ENCODE assay signal across 10 cellular contexts in genomic region chr2:155145758-155146229, GRCh38.
A peak's percentile ranks its signal among the peaks of the same experiment; 100 is the strongest.
DNase-seq lines count a peak whose midpoint lies in the region; ATAC-seq, FAIRE-seq and TF ChIP-seq lines count a peak whose summit lies in the region.
"Had no signal": no experiment of that assay in that cellular context is flagged by ENCODE, and none has a peak within 500 bp of the region (broad histone marks: within the 10 kb centered on the region; RNA-seq: fewer than 3 reads in every experiment).

No MANE protein-coding gene starts in this region.

- peak overlapping the region; percentile 54 for H3K4me3 ChIP-seq in SU-DHL-6 (ENCODE audit: insufficient read depth, low read length, poor library complexity, severe bottlenecking)
- no peak overlapping the region for H3K4me3 ChIP-seq in effector memory CD4-positive, alpha-beta T cell (ENCODE audit: insufficient read depth, low read depth, low read length, poor library complexity, severe bottlenecking)
- H3K4me3 ChIP-seq: K562 had no signal

- H3K9me2 ChIP-seq in SU-DHL-6 (replicated peaks; ENCODE audit: insufficient read depth, low read length), result no peaks in the 10 kb centered on the region

- no peak overlapping the region for H2AFZ ChIP-seq in SU-DHL-6 (ENCODE audit: low read depth, low read length, severe bottlenecking)

- no peak for TF ChIP-seq CTCF in SU-DHL-6 (IDR thresholded peaks at IDR 0.05; ENCODE audit: insufficient read depth, low read length, poor library complexity, severe bottlenecking)

- peak; percentile 3 for DNase-seq in GM18507 (ENCODE audit: extremely low spot score, insufficient read length, low read depth)
- DNase-seq in effector memory CD4-positive, alpha-beta T cell, result no peak
- no peak for DNase-seq in NK-92 (lab: John Stamatoyannopoulos, UW; ENCODE audit: unreplicated experiment)
- no peak for DNase-seq in mucosa of gallbladder (ENCODE audit: low spot score)
- DNase-seq in RKO (ENCODE audit: low spot score), result no peak

- H3K4me1 ChIP-seq in effector memory CD4-positive, alpha-beta T cell (ENCODE audit: control insufficient read depth, insufficient read depth, low read length, poor library complexity, severe bottlenecking), result no peaks in the 10 kb centered on the region

- H3K27me3 ChIP-seq in SU-DHL-6 (ENCODE audit: low read length), result no peaks in the 10 kb centered on the region
- no peaks in the 10 kb centered on the region for H3K27me3 ChIP-seq in effector memory CD4-positive, alpha-beta T cell (replicated peaks; ENCODE audit: control insufficient read depth, insufficient read depth, low read length, poor library complexity, severe bottlenecking)

- peak overlapping the region; percentile 67 for H3K9ac ChIP-seq in SU-DHL-6 (ENCODE audit: low read length)

- H3F3A ChIP-seq in SU-DHL-6 (ENCODE audit: insufficient read depth), result peaks cover 62% of the 10 kb centered on the region

- H3K4me2 ChIP-seq in SU-DHL-6 (ENCODE audit: low read depth, low read length, poor library complexity, severe bottlenecking), result peak overlapping the region; percentile 100

- peak; percentile 97 for ATAC-seq in GM21576 (IDR thresholded peaks at IDR 0.05; ENCODE audit: unreplicated experiment)
- ATAC-seq in HG03378 (IDR thresholded peaks at IDR 0.05; ENCODE audit: unreplicated experiment), result peak; percentile 98
- ATAC-seq: esophagus mucosa, K562 had no signal

- 0 out of 2 replicates have a peak, but pooled peaks cover 10% of the 10 kb centered on the region for H3K36me3 ChIP-seq in SU-DHL-6 (ENCODE audit: low read length)
- H3K36me3 ChIP-seq in effector memory CD4-positive, alpha-beta T cell (ENCODE audit: control insufficient read depth, insufficient read depth, low read length), result no peaks in the 10 kb centered on the region

- H3K27ac ChIP-seq in SU-DHL-6 (ENCODE audit: low read depth, low read length), result peak overlapping the region; percentile 99
- H3K27ac ChIP-seq in effector memory CD4-positive, alpha-beta T cell (ENCODE audit: insufficient read depth, low read length, poor library complexity, severe bottlenecking), result no peak overlapping the region

- H4K20me1 ChIP-seq in SU-DHL-6 (ENCODE audit: low read depth, low read length), result no peaks in the 10 kb centered on the region

- FAIRE-seq in GM18507 (lab: Jason Lieb, UNC), result peak; percentile 94
- FAIRE-seq: K562 had no signal

- H3K9me3 ChIP-seq in SU-DHL-6 (ENCODE audit: insufficient read depth, low read length), result no peaks in the 10 kb centered on the region
- no peaks in the 10 kb centered on the region for H3K9me3 ChIP-seq in effector memory CD4-positive, alpha-beta T cell (ENCODE audit: control insufficient read depth, low read length)

- peaks cover 7% of the 10 kb centered on the region; the same call in 1 of the 2 replicates for H3K79me2 ChIP-seq in SU-DHL-6 (ENCODE audit: insufficient read depth, low read length)
